In genomic region chr4:186144180-186144579, GRCh38 we compare ENCODE assay signal across 8 cellular contexts. TPM values are rescaled to one million over a fixed set of nuclear protein-coding genes. Genes with fewer than 3 reads are reported as not detected.
DNase-seq lines count a peak whose midpoint lies in the region; ATAC-seq, FAIRE-seq and TF ChIP-seq lines count a peak whose summit lies in the region.

No MANE protein-coding gene starts in this region.

- H3K27me3 Mint-ChIP-seq in HFFc6 (ENCODE audit: insufficient read depth), result peaks cover 26% of the 10 kb centered on the region

- TF ChIP-seq EP300 in H1 (IDR thresholded peaks at IDR 0.05; ENCODE audit: borderline replicate concordance in 1 of 2, low read depth in 2 of 2, low read length in 2 of 2), result no peak
- no peak for TF ChIP-seq EP300 in upper lobe of left lung (IDR thresholded peaks at IDR 0.05)

- H2BK120ac ChIP-seq in H1 (replicated peaks; ENCODE audit: low read depth, low read length), result peak overlapping the region; percentile 21
- peak overlapping the region; percentile 20 for H2BK120ac ChIP-seq in mesenchymal stem cell (ENCODE audit: low read depth, low read length)

- H3K4ac ChIP-seq in H1 (replicated peaks; ENCODE audit: insufficient read length, low read depth, low read length) (no peak overlapping the region), mesenchymal stem cell (ENCODE audit: low read depth in 1 of 2, low read length in 2 of 2) (peak overlapping the region in 1 of 2 experiments; percentile 85)

- H4K8ac ChIP-seq in H1 (ENCODE audit: extremely low read depth, insufficient read depth, low read length) (no peak overlapping the region), mesenchymal stem cell (ENCODE audit: low read length) (peak overlapping the region; percentile 25)

- WGBS in H1 (ENCODE audit: extremely low coverage in 1 of 2, insufficient coverage in 1 of 2, insufficient read length in 1 of 2, insufficient replicate concordance in 2 of 2, low coverage in 1 of 2, low lambda C conversion rate in 2 of 2, missing lambda C conversion rate in 1 of 2), 2 experiments, result 17% methylated on average over 18 of the region's 19 CpGs; no CpG with 5 or more reads in 1 of the 2 experiments
- WGBS in mesenchymal stem cell, result 10% methylated on average over 15 of the region's 19 CpGs
- WGBS in upper lobe of left lung, 2 donors, result 5 to 8% methylated on average over 8 to 19 of the region's 19 CpGs

- no peaks in the 10 kb centered on the region for H3K79me1 ChIP-seq in H1 (ENCODE audit: low read depth, low read length)
- H3K79me1 ChIP-seq in mesenchymal stem cell (replicated peaks; ENCODE audit: low read length, poor library complexity, severe bottlenecking), result no peaks in the 10 kb centered on the region

- no peak for TF ChIP-seq RAD21 in H1 (IDR thresholded peaks at IDR 0.05 in 1 of 2, conservative IDR thresholded peaks at IDR 0.05 in 1 of 2; ENCODE audit: low read depth in 2 of 2, low read length in 2 of 2)

- H3K27ac ChIP-seq in H1 (ENCODE audit: low read depth, low read length) (no peak overlapping the region), mesenchymal stem cell (ENCODE audit: low read length, poor library complexity, severe bottlenecking) (no peak overlapping the region), upper lobe of left lung (peak overlapping the region; percentile 41 to 87 (median 83))

- H3K18ac ChIP-seq in H1 (ENCODE audit: extremely low read depth, low read length) (peak overlapping the region; percentile 64; the same call in 1 of the 2 replicates), mesenchymal stem cell (ENCODE audit: low read depth in 1 of 2, low read length in 2 of 2) (no peak overlapping the region)

- TF ChIP-seq CTCF in HFFc6 (IDR thresholded peaks at IDR 0.05) (no peak), H1 (IDR thresholded peaks at IDR 0.05; ENCODE audit: control extremely low read depth in 1 of 3, insufficient read depth in 1 of 3, low read depth in 1 of 3, low read length in 3 of 3) (no peak), upper lobe of left lung (IDR thresholded peaks at IDR 0.05) (peak in 2 of 6 experiments; percentile 6 to 52)

- H3K23me2 ChIP-seq in H1 (ENCODE audit: low read depth, low read length), result peaks cover 6% of the 10 kb centered on the region

- H3K4me1 Mint-ChIP-seq in HFFc6 (ENCODE audit: low read depth), result no peaks in the 10 kb centered on the region; the same call in 1 of the 2 replicates

- peak overlapping the region; percentile 15 for H4K91ac ChIP-seq in H1 (replicated peaks; ENCODE audit: insufficient read length, low read length)
- no peak overlapping the region for H4K91ac ChIP-seq in mesenchymal stem cell (ENCODE audit: low read length)

- peak; percentile 6 for DNase-seq in activated T-cell treated with anti-CD3 and anti-CD28 coated beads for 48 hours (ENCODE audit: low read depth)
- no peak for DNase-seq in activated T-cell treated with anti-CD3 and anti-CD28 coated beads, Interleukin-2, amount 50 U/mL, for 1 hour
- no peak for DNase-seq in HFFc6
- DNase-seq in RPMI7951 (ENCODE audit: low read depth), result peak; percentile 18
- peak in 1 of 2 experiments; percentile 59 for DNase-seq in H1 (ENCODE audit: low read depth in 1 of 2, low spot score in 2 of 2)
- peak; percentile 54 for DNase-seq in mesenchymal stem cell
- no peak for DNase-seq in upper lobe of left lung
- DNase-seq in effector CD4-positive, alpha-beta T cell, result no peak

- no peak overlapping the region for H3K23ac ChIP-seq in H1 (ENCODE audit: insufficient read length)
- no peak overlapping the region for H3K23ac ChIP-seq in mesenchymal stem cell (ENCODE audit: low read length in 2 of 2)

- no peak overlapping the region for H3K56ac ChIP-seq in H1 (replicated peaks; ENCODE audit: insufficient read length, low read depth, low read length)

- CTCF ChIA-PET in H1 (lab: Charles Lee; ENCODE audit: partially characterized antibody), result interaction anchor here (0.9 to 1.3 kb wide), 3 partner anchors 11 to 50 kb away, joined by 3 to 6 read pairs (median 3); no protein-coding TSS in a partner anchor

- TF ChIP-seq POLR2A in H1 (IDR thresholded peaks at IDR 0.05; ENCODE audit: control extremely low read depth in 1 of 2, low read depth in 2 of 2, low read length in 2 of 2), result no peak
- no peak for TF ChIP-seq POLR2A in upper lobe of left lung (IDR thresholded peaks at IDR 0.05)

- H3K36me3 Mint-ChIP-seq in HFFc6 (ENCODE audit: low read depth), result no peaks in the 10 kb centered on the region

- H3K9me3 Mint-ChIP-seq in HFFc6, result no peaks in the 10 kb centered on the region

- H3K9me3 ChIP-seq in H1 (ENCODE audit: insufficient read depth in 2 of 2, low read depth in 1 of 2, low read length in 1 of 2), result no peaks in the 10 kb centered on the region
- no peaks in the 10 kb centered on the region for H3K9me3 ChIP-seq in mesenchymal stem cell (ENCODE audit: control insufficient read depth, low read length)
- H3K9me3 ChIP-seq in upper lobe of left lung, result no peaks in the 10 kb centered on the region

- no peak overlapping the region for H3K14ac ChIP-seq in H1 (ENCODE audit: insufficient read length)
- H3K14ac ChIP-seq in mesenchymal stem cell (ENCODE audit: low read length in 2 of 2), result no peak overlapping the region

- no peaks in the 10 kb centered on the region for H3K79me2 ChIP-seq in H1 (ENCODE audit: control insufficient read depth in 1 of 2, insufficient read depth in 2 of 2, low read length in 2 of 2)

- peak; percentile 24 to 74 for ATAC-seq in upper lobe of left lung (ENCODE audit: low FRiP score in 2 of 2)

- no peak overlapping the region for H3K27ac Mint-ChIP-seq in HFFc6

- no peak for FAIRE-seq in H1 (lab: Jason Lieb, UNC)

- H2BK12ac ChIP-seq in H1 (ENCODE audit: low read depth, low read length) (peak overlapping the region; percentile 40; the same call in 1 of the 2 replicates), mesenchymal stem cell (ENCODE audit: low read length in 2 of 2) (no peak overlapping the region)

- H3K36me3 ChIP-seq in H1 (ENCODE audit: control insufficient read depth in 2 of 4, insufficient read depth in 4 of 4, low read length in 3 of 4), result no peaks in the 10 kb centered on the region
- H3K36me3 ChIP-seq in mesenchymal stem cell (ENCODE audit: control insufficient read depth in 1 of 2, insufficient read depth in 2 of 2, low read depth in 1 of 2, low read length in 2 of 2), result no peaks in the 10 kb centered on the region
- H3K36me3 ChIP-seq in upper lobe of left lung, result no peaks in the 10 kb centered on the region

- H3K4me1 ChIP-seq in H1 (replicated peaks in 1 of 4; ENCODE audit: control insufficient read depth in 3 of 4, insufficient read depth in 4 of 4, low read length in 3 of 4) (peaks cover 4 to 16% (median 8%) of the 10 kb centered on the region in 4 experiments; a peak in 5 of 7 replicates), mesenchymal stem cell (ENCODE audit: control insufficient read depth, insufficient read depth, low read depth, low read length) (peaks cover 15% of the 10 kb centered on the region), upper lobe of left lung (peaks cover 7 to 16% (median 13%) of the 10 kb centered on the region in 4 donors)

- H2BK20ac ChIP-seq in H1 (ENCODE audit: low read length), result peak overlapping the region; percentile 0; the same call in 1 of the 2 replicates

- peak overlapping the region; percentile 18 for H4K5ac ChIP-seq in H1 (ENCODE audit: insufficient read length, low read depth, low read length)

- peak overlapping the region; percentile 29 to 77 (median 66) for H3K4me3 ChIP-seq in H1 (ENCODE audit: extremely low read depth in 1 of 4, insufficient read depth in 2 of 4, low read depth in 3 of 4, low read length in 4 of 4)
- peak overlapping the region; percentile 70 to 79 for H3K4me3 ChIP-seq in mesenchymal stem cell (ENCODE audit: insufficient read depth in 1 of 2, low read depth in 1 of 2, low read length in 2 of 2)
- peak overlapping the region; percentile 54 to 64 (median 58) for H3K4me3 ChIP-seq in upper lobe of left lung

- no peak overlapping the region for H2AK5ac ChIP-seq in H1 (ENCODE audit: low read depth, low read length)
- no peak overlapping the region for H2AK5ac ChIP-seq in mesenchymal stem cell (ENCODE audit: low read length, severe bottlenecking)

- peak overlapping the region; percentile 78 for H3K4me3 Mint-ChIP-seq in HFFc6

- peak overlapping the region; percentile 72 to 75 for H3K4me2 ChIP-seq in H1 (ENCODE audit: insufficient read depth in 1 of 2, low read depth in 2 of 2, low read length in 2 of 2)
- H3K4me2 ChIP-seq in mesenchymal stem cell (ENCODE audit: low read length, poor library complexity, severe bottlenecking), result peak overlapping the region; percentile 91

- peak overlapping the region; percentile 18; the same call in 1 of the 2 replicates for H2AFZ ChIP-seq in H1 (ENCODE audit: low read length)
- peak overlapping the region; percentile 75 for H2AFZ ChIP-seq in mesenchymal stem cell (ENCODE audit: low read depth, low read length)

- POLR2A ChIA-PET in H1 (lab: Charles Lee; ENCODE audit: partially characterized antibody), result interaction anchor here (1.1 kb wide), 1 partner anchor 17 kb away, joined by 3 read pairs; no protein-coding TSS in a partner anchor

- H2BK5ac ChIP-seq in H1 (ENCODE audit: low read depth, low read length) (no peak overlapping the region; the same call in 1 of the 2 replicates), mesenchymal stem cell (ENCODE audit: low read depth, low read length, poor library complexity, severe bottlenecking) (peak overlapping the region; percentile 53)

- H3K27me3 ChIP-seq in H1 (replicated peaks in 1 of 4; ENCODE audit: control insufficient read depth in 3 of 4, extremely low read depth in 1 of 4, insufficient read depth in 3 of 4, low read length in 3 of 4) (peaks cover 1 to 28% (median 22%) of the 10 kb centered on the region in 4 experiments), mesenchymal stem cell (ENCODE audit: control insufficient read depth in 1 of 2, insufficient read depth in 1 of 2, low read length in 2 of 2) (no peaks in the 10 kb centered on the region), upper lobe of left lung (no peaks in the 10 kb centered on the region)

- H3K9ac ChIP-seq in H1 (replicated peaks in 1 of 4; ENCODE audit: extremely low read depth in 1 of 4, low read depth in 3 of 4, low read length in 3 of 4) (peak overlapping the region in 2 of 4 experiments; percentile 22 to 26; a peak in 2 of 7 replicates), mesenchymal stem cell (ENCODE audit: low read length) (peak overlapping the region; percentile 80)

- H4K20me1 ChIP-seq in H1 (replicated peaks in 1 of 2; ENCODE audit: control insufficient read depth in 1 of 2, insufficient read depth in 2 of 2, low read length in 2 of 2), result peaks cover 0 to 2% of the 10 kb centered on the region in 2 experiments

- H2BK15ac ChIP-seq in H1 (ENCODE audit: low read length) (0 out of 2 replicates have a peak overlapping the region, but pooled peaks have one; percentile 84), mesenchymal stem cell (ENCODE audit: low read depth, poor library complexity, severe bottlenecking) (peak overlapping the region; percentile 17)

RNA-seq across cellular contexts. Expression of gene FAM149A, which starts 39.7 kb away (rescaled TPM):
- not detected for total RNA-seq in HFFc6 (2021; fragmentation: NEBNext Ultra II Directional; extraction: Animal tissue kit (Norgen Biotek cat#: 25700))
- total RNA-seq in RPMI7951 (2014; rRNA removed; shearing (Covaris generic)), result not detected in 2 replicates
- 7.5 and 8.5 TPM in 2 replicates for total RNA-seq in H1 (2021; fragmentation: NEBNext Ultra II Directional; extraction: Animal tissue kit (Norgen Biotek cat#: 25700))
- 6.1 and 9.0 TPM in 2 replicates for polyA plus RNA-seq in H1 (2011; rRNA removed)
- 8.4 TPM for polyA plus RNA-seq in H1 (2011; cell fraction: cytosol; rRNA removed)
- 16.0 TPM for polyA plus RNA-seq in H1 (2011; cell fraction: nucleus; rRNA removed)
- polyA plus RNA-seq in H1 (2012, experiment 1 of 2), result 9.0 to 9.4 TPM (median 9.1 TPM) in 4 replicates
- polyA plus RNA-seq in H1 (2012, experiment 2 of 2), result 6.6 TPM
- 6.8 TPM for polyA plus RNA-seq in H1 (2013, experiment 1 of 2)
- 6.0 TPM for polyA plus RNA-seq in H1 (2013, experiment 2 of 2)
- polyA minus RNA-seq in H1 (2011; rRNA and poly(A)+ RNA removed), result 12.2 and 15.6 TPM in 2 replicates
- polyA minus RNA-seq in H1 (2011; cell fraction: cytosol; rRNA and poly(A)+ RNA removed), result 6.5 TPM
- polyA minus RNA-seq in H1 (2011; cell fraction: nucleus; rRNA and poly(A)+ RNA removed), result 11.4 TPM
- polyA plus RNA-seq in mesenchymal stem cell (2013, experiment 1 of 2), result 0.93 TPM
- 0.60 TPM for polyA plus RNA-seq in mesenchymal stem cell (2013, experiment 2 of 2)
- 10 to 100 TPM; 11.0 to 43.5 (median 19.2) TPM for total RNA-seq in upper lobe of left lung

RNA-seq across cellular contexts. Expression of gene CYP4V2, which starts 47.2 kb away (rescaled TPM):
- total RNA-seq in HFFc6 (2021; fragmentation: NEBNext Ultra II Directional; extraction: Animal tissue kit (Norgen Biotek cat#: 25700)), result 1 to 10 TPM; 4.8 to 8.4 (median 6.1) TPM
- total RNA-seq in RPMI7951 (2014; rRNA removed; shearing (Covaris generic)), result 6.2 and 9.5 TPM in 2 replicates
- 1.0 and 1.4 TPM in 2 replicates for total RNA-seq in H1 (2021; fragmentation: NEBNext Ultra II Directional; extraction: Animal tissue kit (Norgen Biotek cat#: 25700))
- 0.65 and 0.82 TPM in 2 replicates for polyA plus RNA-seq in H1 (2011; rRNA removed)
- polyA plus RNA-seq in H1 (2011; cell fraction: cytosol; rRNA removed), result 1.5 TPM
- 1.1 TPM for polyA plus RNA-seq in H1 (2011; cell fraction: nucleus; rRNA removed)
- polyA plus RNA-seq in H1 (2012, experiment 1 of 2), result 0.52 to 0.94 TPM (median 0.69 TPM) in 4 replicates
- polyA plus RNA-seq in H1 (2012, experiment 2 of 2), result not detected
- polyA plus RNA-seq in H1 (2013, experiment 1 of 2), result 0.81 TPM
- polyA plus RNA-seq in H1 (2013, experiment 2 of 2), result 0.59 TPM
- polyA minus RNA-seq in H1 (2011; rRNA and poly(A)+ RNA removed), result 0.37 and 0.79 TPM in 2 replicates
- 1.1 TPM for polyA minus RNA-seq in H1 (2011; cell fraction: cytosol; rRNA and poly(A)+ RNA removed)
- polyA minus RNA-seq in H1 (2011; cell fraction: nucleus; rRNA and poly(A)+ RNA removed), result 1.9 TPM
- 8.0 TPM for polyA plus RNA-seq in mesenchymal stem cell (2013, experiment 1 of 2)
- polyA plus RNA-seq in mesenchymal stem cell (2013, experiment 2 of 2), result 8.2 TPM
- 10 to 100 TPM; 30.7 to 44.7 (median 33.1) TPM for total RNA-seq in upper lobe of left lung

Comparison
In these comparisons a context has a peak if more than half of its experiments do, and no peak if none do; other contexts are left out.
1. DNase-seq: peak in activated T-cell treated with anti-CD3 and anti-CD28 coated beads for 48 hours (single experiment), RPMI7951 (single experiment) and mesenchymal stem cell (single experiment); none in activated T-cell treated with anti-CD3 and anti-CD28 coated beads, Interleukin-2, amount 50 U/mL, for 1 hour (single experiment), HFFc6 (single experiment), upper lobe of left lung (0 of 2) and effector CD4-positive, alpha-beta T cell (single experiment).
2. H3K27ac ChIP-seq: peak in upper lobe of left lung (4 of 4); none in H1 (single experiment) and mesenchymal stem cell (single experiment).
3. Peak in every context shown above with its lines, with median percentiles within 50 percentile points of each other: H3K4me3 ChIP-seq.